ENCODE assay signal across 2 cellular contexts in the genomic region with DNA sequence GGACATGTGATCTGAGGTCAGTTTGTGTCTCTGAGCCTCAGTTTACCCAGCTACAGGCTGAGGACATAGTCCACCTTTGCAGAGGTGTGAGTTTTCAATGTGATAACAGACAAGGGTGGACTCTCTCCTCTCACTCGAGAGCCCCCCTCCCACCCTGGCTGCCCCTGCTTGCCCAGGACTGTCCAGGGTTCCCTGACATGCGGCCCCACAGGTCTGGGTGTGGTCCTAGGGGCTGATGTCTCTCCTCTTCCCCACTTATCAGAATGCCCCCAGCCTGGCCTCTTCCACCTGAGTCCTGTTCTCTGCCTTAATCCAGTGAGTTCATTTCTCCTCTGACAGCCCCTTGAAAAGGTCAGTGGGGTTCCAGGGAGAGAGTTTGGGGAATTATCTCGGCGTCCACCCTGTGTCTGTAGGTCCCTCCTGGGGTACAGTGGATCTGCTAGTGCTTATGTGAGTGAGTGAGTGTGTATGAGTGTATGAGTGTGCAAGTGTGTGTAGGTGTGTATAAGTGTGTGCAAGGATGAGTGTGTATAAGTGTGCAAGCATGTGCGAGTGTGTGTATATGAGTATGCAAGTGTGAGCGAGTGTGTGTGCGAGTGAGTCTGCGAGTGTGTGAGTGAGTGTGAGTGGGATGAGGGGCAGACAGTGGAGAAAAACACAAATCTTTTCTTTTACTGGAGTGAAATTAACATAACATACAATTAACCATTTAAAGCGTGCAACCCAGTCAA.
TF ChIP-seq lines count a peak whose summit lies in the region.

No MANE protein-coding gene starts in this region.

TF ChIP-seq in IMR-90, 13 proteins besides CTCF, POLR2A, EP300 and RAD21:
- TF ChIP-seq ELK1 (IDR thresholded peaks at IDR 0.05; ENCODE audit: borderline replicate concordance, low read depth, low read length): no peak
- TF ChIP-seq CEBPB (IDR thresholded peaks at IDR 0.05; ENCODE audit: low read depth, low read length): no peak
- no peak for TF ChIP-seq SMC3 (IDR thresholded peaks at IDR 0.05; ENCODE audit: low read depth, low read length)
- no peak for TF ChIP-seq MAZ (IDR thresholded peaks at IDR 0.05; ENCODE audit: borderline replicate concordance, low read depth, low read length)
- TF ChIP-seq, protein P1, sequence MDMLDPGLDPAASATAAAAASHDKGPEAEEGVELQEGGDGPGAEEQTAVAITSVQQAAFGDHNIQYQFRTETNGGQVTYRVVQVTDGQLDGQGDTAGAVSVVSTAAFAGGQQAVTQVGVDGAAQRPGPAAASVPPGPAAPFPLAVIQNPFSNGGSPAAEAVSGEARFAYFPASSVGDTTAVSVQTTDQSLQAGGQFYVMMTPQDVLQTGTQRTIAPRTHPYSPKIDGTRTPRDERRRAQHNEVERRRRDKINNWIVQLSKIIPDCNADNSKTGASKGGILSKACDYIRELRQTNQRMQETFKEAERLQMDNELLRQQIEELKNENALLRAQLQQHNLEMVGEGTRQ (IDR thresholded peaks at IDR 0.05; ENCODE audit: low read depth, low read length): no peak
- no peak for TF ChIP-seq FOS (IDR thresholded peaks at IDR 0.05; ENCODE audit: low read depth, low read length)
- TF ChIP-seq RFX5 (IDR thresholded peaks at IDR 0.05; ENCODE audit: low read depth, low read length): no peak
- no peak for TF ChIP-seq MXI1 (IDR thresholded peaks at IDR 0.05; ENCODE audit: borderline replicate concordance, low read depth, low read length)
- TF ChIP-seq RCOR1 (IDR thresholded peaks at IDR 0.05; ENCODE audit: insufficient replicate concordance, low read length): no peak
- no peak for TF ChIP-seq MAFK (IDR thresholded peaks at IDR 0.05; ENCODE audit: low read depth, low read length)
- no peak for TF ChIP-seq NFE2L2 (IDR thresholded peaks at IDR 0.05; ENCODE audit: low read depth, low read length)
- TF ChIP-seq BHLHE40 (IDR thresholded peaks at IDR 0.05; ENCODE audit: low read depth, low read length): no peak

TF ChIP-seq in HEK293T, 16 proteins besides CTCF, POLR2A, EP300 and RAD21:
- TF ChIP-seq FOXK2 (IDR thresholded peaks at IDR 0.05) (no peak), SUZ12 (IDR thresholded peaks at IDR 0.05) (no peak), CTBP1 (IDR thresholded peaks at IDR 0.05; ENCODE audit: borderline replicate concordance) (no peak), BHLHE40 (IDR thresholded peaks at IDR 0.05; ENCODE audit: borderline replicate concordance) (no peak), FOXM1 (IDR thresholded peaks at IDR 0.05; ENCODE audit: borderline replicate concordance) (no peak), HDGF (IDR thresholded peaks at IDR 0.05; ENCODE audit: borderline replicate concordance) (no peak), TARDBP (IDR thresholded peaks at IDR 0.05) (no peak), ZNF384 (IDR thresholded peaks at IDR 0.05) (no peak), LEF1 (IDR thresholded peaks at IDR 0.05; ENCODE audit: borderline replicate concordance) (no peak), NFRKB (IDR thresholded peaks at IDR 0.05) (no peak), SP1 (IDR thresholded peaks at IDR 0.05) (no peak), FOXA1 (IDR thresholded peaks at IDR 0.05) (no peak), ELF4 (IDR thresholded peaks at IDR 0.05) (no peak), ARNT (IDR thresholded peaks at IDR 0.05) (no peak), PKNOX1 (IDR thresholded peaks at IDR 0.05) (no peak), L3MBTL2 (conservative IDR thresholded peaks at IDR 0.05) (no peak)
